36 cellular contexts compared by ENCODE assay signal in the genomic region with DNA sequence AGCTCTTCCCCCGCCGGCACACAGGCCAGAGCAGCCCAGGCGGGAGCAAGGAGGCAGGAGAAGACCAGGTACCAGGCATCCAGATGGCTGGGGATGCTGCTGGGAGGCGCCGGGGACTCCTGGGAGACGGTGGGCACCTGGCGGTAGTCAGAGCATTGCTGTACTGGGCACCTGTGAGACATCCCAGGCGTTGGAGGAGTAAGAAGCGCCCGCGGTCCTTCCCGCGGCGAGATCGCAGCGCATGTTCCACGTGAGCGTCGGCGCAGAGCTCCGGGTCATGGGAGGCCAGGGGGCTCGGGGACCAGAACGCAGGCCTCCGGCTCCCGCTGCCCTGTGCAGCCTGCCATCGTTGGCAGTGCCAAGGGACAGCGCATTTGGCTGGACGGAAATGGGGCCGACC.
"Had no signal": no experiment of that assay in that cellular context is flagged by ENCODE, and none has a peak within 500 bp of the region (broad histone marks: within the 10 kb centered on the region; RNA-seq: fewer than 3 reads in every experiment).

No MANE protein-coding gene starts in this region.

- H3K27me3 ChIP-seq: adrenal gland, body of pancreas, brain microvascular endothelial cell had no signal

- H3K4me3 Mint-ChIP-seq: activated B cell treated with CpG ODN at 0.5 μM for 24 hours; activated CD4-positive, alpha-beta memory T cell treated with anti-CD3 and anti-CD28 coated beads for 36 hours; activated CD4-positive, alpha-beta T cell treated with anti-CD3 and anti-CD28 coated beads, Interleukin-2, amount 10 ng/mL, durations not matched to agents 24 days and 14 days; activated CD8-positive, alpha-beta T cell treated with anti-CD3 and anti-CD28 coated beads for 36 hours; activated naive CD4-positive, alpha-beta T cell treated with anti-CD3 and anti-CD28 coated beads for 36 hours; activated naive CD8-positive, alpha-beta T cell treated with anti-CD3 and anti-CD28 coated beads for 36 hours; activated T-cell treated with anti-CD3 and anti-CD28 coated beads, Interleukin-2, amount 50 U/mL, for 4 hours; activated T-cell treated with anti-CD3 and anti-CD28 coated beads, Interleukin-2, amount 50 U/mL, for 72 hours; activated T-helper 1 cell treated with anti-CD3 and anti-CD28 coated beads, Interleukin-12 subunit alpha, Interleukin-12 subunit beta, Interleukin-2, Interleukin-4 antibody, amounts not matched to agents 30 ng/mL and 10 ng/mL and 1 ng/mL, durations not matched to agents 14 hours and 24 hours and 36 hours; activated T-helper 17 cell treated with anti-CD3 and anti-CD28 coated beads, Interleukin-2, amount 50 U/mL, for 72 hours; T-helper 1 cell treated with Interleukin-12 subunit alpha and Interleukin-12 subunit beta and Interleukin-4 antibody, amounts not matched to agents 30 μg/mL and 1 μg/mL, for 36 hours; T-helper 2 cell treated with Interferon-gamma antibody and Interleukin-4, amounts not matched to agents 5 μg/mL and 100 μg/mL, for 36 hours had no signal

- H3K36me3 Mint-ChIP-seq: activated CD4-positive, alpha-beta memory T cell treated with anti-CD3 and anti-CD28 coated beads for 36 hours; activated naive CD8-positive, alpha-beta T cell treated with anti-CD3 and anti-CD28 coated beads for 36 hours had no signal

- H3K27ac ChIP-seq: adrenal gland, body of pancreas, brain microvascular endothelial cell, VCaP had no signal

- H3K27me3 Mint-ChIP-seq: activated CD4-positive, alpha-beta T cell treated with anti-CD3 and anti-CD28 coated beads, Interleukin-2, amount 10 ng/mL, durations not matched to agents 24 days and 14 days had no signal

- H3K4me1 Mint-ChIP-seq: activated B cell treated with CpG ODN at 0.5 μM for 24 hours; activated CD4-positive, alpha-beta T cell treated with anti-CD3 and anti-CD28 coated beads, Interleukin-2, amount 10 ng/mL, durations not matched to agents 24 days and 14 days; activated naive CD8-positive, alpha-beta T cell treated with anti-CD3 and anti-CD28 coated beads for 36 hours; activated T-helper 17 cell treated with anti-CD3 and anti-CD28 coated beads, Interleukin-2, amount 50 U/mL, for 72 hours had no signal

- ATAC-seq: activated CD8-positive, alpha-beta T cell treated with anti-CD3 and anti-CD28 coated beads for 36 hours; activated naive CD4-positive, alpha-beta T cell treated with anti-CD3 and anti-CD28 coated beads, Interleukin-2, amount 50 U/mL, for 72 hours; activated T-cell treated with anti-CD3 and anti-CD28 coated beads, Interleukin-2, amount 50 U/mL, for 4 hours; activated T-cell treated with anti-CD3 and anti-CD28 coated beads, Interleukin-2, amount 50 U/mL, for 72 hours; activated T-helper 17 cell treated with anti-CD3 and anti-CD28 coated beads, Interleukin-2, amount 50 U/mL, for 72 hours; body of pancreas had no signal

- H3K4me3 ChIP-seq: adrenal gland, body of pancreas had no signal

- H3K4me1 ChIP-seq: adrenal gland, body of pancreas had no signal

- H3K27ac Mint-ChIP-seq: activated B cell treated with CpG ODN at 0.5 μM for 24 hours; activated CD4-positive, alpha-beta memory T cell treated with anti-CD3 and anti-CD28 coated beads for 36 hours; activated CD4-positive, alpha-beta T cell treated with anti-CD3 and anti-CD28 coated beads, Interleukin-2, amount 10 ng/mL, durations not matched to agents 24 days and 14 days; activated CD8-positive, alpha-beta T cell treated with anti-CD3 and anti-CD28 coated beads for 36 hours; activated naive CD4-positive, alpha-beta T cell treated with anti-CD3 and anti-CD28 coated beads for 36 hours; activated naive CD4-positive, alpha-beta T cell treated with anti-CD3 and anti-CD28 coated beads, Interleukin-2, amount 50 U/mL, for 72 hours; activated naive CD8-positive, alpha-beta T cell treated with anti-CD3 and anti-CD28 coated beads for 36 hours; activated T-cell treated with anti-CD3 and anti-CD28 coated beads, Interleukin-2, amount 50 U/mL, for 72 hours; activated T-helper 1 cell treated with anti-CD3 and anti-CD28 coated beads, Interleukin-12 subunit alpha, Interleukin-12 subunit beta, Interleukin-2, Interleukin-4 antibody, amounts not matched to agents 30 ng/mL and 10 ng/mL and 1 ng/mL, durations not matched to agents 14 hours and 24 hours and 36 hours; activated T-helper 17 cell treated with anti-CD3 and anti-CD28 coated beads, Interleukin-2, amount 50 U/mL, for 72 hours; T-helper 1 cell treated with Interleukin-12 subunit alpha and Interleukin-12 subunit beta and Interleukin-4 antibody, amounts not matched to agents 30 μg/mL and 1 μg/mL, for 36 hours; T-helper 2 cell treated with Interferon-gamma antibody and Interleukin-4, amounts not matched to agents 5 μg/mL and 100 μg/mL, for 36 hours had no signal

- DNase-seq: activated B cell treated with CpG ODN at 0.5 μM for 24 hours; activated CD4-positive, alpha-beta memory T cell treated with anti-CD3 and anti-CD28 coated beads for 36 hours; activated CD4-positive, alpha-beta T cell treated with anti-CD3 and anti-CD28 coated beads for 4 hours; activated CD4-positive, alpha-beta T cell treated with anti-CD3 and anti-CD28 coated beads, Interleukin-2, amount 10 ng/mL, durations not matched to agents 24 days and 14 days; activated CD4-positive, alpha-beta T cell treated with anti-CD3 and anti-CD28 coated beads, Interleukin-2, amount 50 U/mL, for 1 hour; activated CD4-positive, alpha-beta T cell treated with anti-CD3 and anti-CD28 coated beads, Interleukin-2, amount 50 U/mL, for 4 hours; activated CD4-positive, CD25-positive, alpha-beta regulatory T cell treated with anti-CD3 and anti-CD28 coated beads, Interleukin-2, amount 50 U/mL, for 72 hours; activated CD8-positive, alpha-beta memory T cell treated with anti-CD3 and anti-CD28 coated beads, Interleukin-2, amount 50 U/mL, for 4 hours; activated CD8-positive, alpha-beta T cell treated with anti-CD3 and anti-CD28 coated beads for 36 hours; activated effector memory CD4-positive, alpha-beta T cell treated with anti-CD3 and anti-CD28 coated beads, Interleukin-2, amount 50 U/mL, for 16 hours; activated gamma-delta T cell treated with Interleukin-2 at 50 U/mL for 16 hours; activated naive CD4-positive, alpha-beta T cell; activated naive CD4-positive, alpha-beta T cell treated with anti-CD3 and anti-CD28 coated beads for 36 hours; activated naive CD4-positive, alpha-beta T cell treated with anti-CD3 and anti-CD28 coated beads, Interleukin-2, amount 50 U/mL, for 16 hours; activated naive CD8-positive, alpha-beta T cell treated with anti-CD3 and anti-CD28 coated beads for 36 hours; activated T-cell treated with anti-CD3 and anti-CD28 coated beads for 4 hours; activated T-cell treated with anti-CD3 and anti-CD28 coated beads, Interleukin-2, amount 50 U/mL, for 1 hour; activated T-cell treated with anti-CD3 and anti-CD28 coated beads, Interleukin-2, amount 50 U/mL, for 4 hours; activated T-cell treated with anti-CD3 and anti-CD28 coated beads, Interleukin-2, amount 50 U/mL, for 72 hours; adrenal gland; amniotic stem cell; aorta; body of pancreas; brain microvascular endothelial cell; central memory CD4-positive, alpha-beta T cell; T-helper 1 cell; T-helper 2 cell; T-helper 9 cell had no signal

- FAIRE-seq: astrocyte, TTC549 had no signal

- H3K9me3 ChIP-seq: adrenal gland, body of pancreas had no signal

- H3K36me3 ChIP-seq: adrenal gland, brain microvascular endothelial cell had no signal
